In the genomic region with DNA sequence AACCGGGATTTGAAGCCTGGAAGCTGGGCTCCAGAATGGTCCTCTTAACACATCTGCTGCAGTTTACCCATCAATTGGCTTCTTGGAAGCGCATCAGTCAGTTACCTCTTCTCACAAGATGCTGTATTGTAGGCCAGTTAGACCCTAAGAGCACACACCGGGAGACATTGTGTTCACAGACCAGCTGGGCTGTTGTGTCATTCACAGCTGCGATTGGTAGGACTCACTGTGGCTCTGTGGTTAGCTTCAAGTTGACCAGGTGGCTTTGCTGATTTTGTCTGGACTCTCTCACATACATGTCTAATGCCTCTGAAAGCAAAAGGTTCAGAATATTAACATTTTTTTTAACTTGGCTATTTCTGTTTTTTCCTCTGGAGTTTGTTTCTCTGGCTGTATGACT, we compare ENCODE assay signal across 27 cellular contexts.
DNase-seq lines count a peak whose midpoint lies in the region; ATAC-seq and TF ChIP-seq lines count a peak whose summit lies in the region.
"Had no signal": no experiment of that assay in that cellular context is flagged by ENCODE, and none has a peak within 500 bp of the region (broad histone marks: within the 10 kb centered on the region; RNA-seq: fewer than 3 reads in every experiment).

No MANE protein-coding gene starts in this region.

- H3K27me3 Mint-ChIP-seq in activated CD8-positive, alpha-beta T cell treated with anti-CD3 and anti-CD28 coated beads for 36 hours = no peaks in the 10 kb centered on the region
- no peaks in the 10 kb centered on the region for H3K27me3 Mint-ChIP-seq in activated CD8-positive, alpha-beta T cell treated with anti-CD3 and anti-CD28 coated beads, Interleukin-2, amount 10 ng/mL, durations not matched to agents 7 days and 5 days (ENCODE audit: low read depth)
- H3K27me3 Mint-ChIP-seq in memory B cell = no peaks in the 10 kb centered on the region

- peak overlapping the region; percentile 2 for H3K27ac Mint-ChIP-seq in activated CD8-positive, alpha-beta T cell treated with anti-CD3 and anti-CD28 coated beads for 36 hours
- H3K27ac Mint-ChIP-seq in activated CD8-positive, alpha-beta T cell treated with anti-CD3 and anti-CD28 coated beads, Interleukin-2, amount 10 ng/mL, durations not matched to agents 7 days and 5 days = no peak overlapping the region
- H3K27ac Mint-ChIP-seq in memory B cell = peak overlapping the region; percentile 49
- H3K27ac Mint-ChIP-seq: immature natural killer cell; natural killer cell treated with Interleukin-12 subunit alpha and Interleukin-12 subunit beta and Interleukin-15 and Interleukin-18, amount 100 ng/mL, for 72 hours had no signal

- no peak for ATAC-seq in activated CD8-positive, alpha-beta T cell treated with anti-CD3 and anti-CD28 coated beads for 36 hours
- no peak for ATAC-seq in activated CD8-positive, alpha-beta T cell treated with anti-CD3 and anti-CD28 coated beads, Interleukin-2, amount 10 ng/mL, durations not matched to agents 7 days and 5 days
- ATAC-seq in memory B cell (ENCODE audit: low read depth) = no peak
- no peak for ATAC-seq in HG02970 (IDR thresholded peaks at IDR 0.05; ENCODE audit: low FRiP score, unreplicated experiment)
- ATAC-seq: gastrocnemius medialis; HCT116; left lung; natural killer cell treated with Interleukin-12 subunit alpha and Interleukin-12 subunit beta and Interleukin-15 and Interleukin-18, amount 100 ng/mL, for 72 hours; stimulated activated naive CD8-positive, alpha-beta T cell treated with anti-CD3 and anti-CD28 coated beads, Interleukin-15, Interleukin-2, amounts not matched to agents 100 U/mL and 50 U/mL, for 24 hours had no signal

- peaks cover 72% of the 10 kb centered on the region for H3K4me1 Mint-ChIP-seq in activated CD8-positive, alpha-beta T cell treated with anti-CD3 and anti-CD28 coated beads for 36 hours (ENCODE audit: low read depth)
- H3K4me1 Mint-ChIP-seq in activated CD8-positive, alpha-beta T cell treated with anti-CD3 and anti-CD28 coated beads, Interleukin-2, amount 10 ng/mL, durations not matched to agents 7 days and 5 days (ENCODE audit: low read depth) = peaks cover 35% of the 10 kb centered on the region
- peaks cover 16% of the 10 kb centered on the region for H3K4me1 Mint-ChIP-seq in memory B cell

- no peaks in the 10 kb centered on the region for H3K9me3 Mint-ChIP-seq in activated CD8-positive, alpha-beta T cell treated with anti-CD3 and anti-CD28 coated beads for 36 hours
- no peaks in the 10 kb centered on the region for H3K9me3 Mint-ChIP-seq in activated CD8-positive, alpha-beta T cell treated with anti-CD3 and anti-CD28 coated beads, Interleukin-2, amount 10 ng/mL, durations not matched to agents 7 days and 5 days (ENCODE audit: insufficient read depth)
- no peaks in the 10 kb centered on the region for H3K9me3 Mint-ChIP-seq in memory B cell
- H3K9me3 Mint-ChIP-seq: immature natural killer cell; natural killer cell treated with Interleukin-12 subunit alpha and Interleukin-12 subunit beta and Interleukin-15 and Interleukin-18, amount 100 ng/mL, for 72 hours had no signal

- peaks cover 69% of the 10 kb centered on the region for H3K36me3 Mint-ChIP-seq in activated CD8-positive, alpha-beta T cell treated with anti-CD3 and anti-CD28 coated beads for 36 hours (ENCODE audit: low read depth)
- peaks cover 21% of the 10 kb centered on the region for H3K36me3 Mint-ChIP-seq in activated CD8-positive, alpha-beta T cell treated with anti-CD3 and anti-CD28 coated beads, Interleukin-2, amount 10 ng/mL, durations not matched to agents 7 days and 5 days (ENCODE audit: low read depth)
- peaks cover 31% of the 10 kb centered on the region for H3K36me3 Mint-ChIP-seq in memory B cell

- intact Hi-C loops in activated CD8-positive, alpha-beta T cell treated with anti-CD3 and anti-CD28 coated beads for 36 hours (cut with micrococcal nuclease) = loop anchor here (5.0 kb wide), 1 partner anchor 126 kb away; no protein-coding TSS in a partner anchor

- TF ChIP-seq CTCF in activated CD8-positive, alpha-beta T cell treated with anti-CD3 and anti-CD28 coated beads for 36 hours (IDR thresholded peaks at IDR 0.05) = no peak

- POLR2A ChIA-PET in activated CD8-positive, alpha-beta T cell treated with anti-CD3 and anti-CD28 coated beads for 36 hours (lab: Charles Lee) = interaction anchor here (1.2 to 2.0 kb wide), 3 partner anchors 9 to 20 kb away, joined by 3 to 6 read pairs (median 3); no protein-coding TSS in a partner anchor
- POLR2A ChIA-PET in activated CD8-positive, alpha-beta T cell treated with anti-CD3 and anti-CD28 coated beads, Interleukin-2, amount 10 ng/mL, durations not matched to agents 7 days and 5 days (lab: Charles Lee) = no interaction called here

- CTCF ChIA-PET in activated CD8-positive, alpha-beta T cell treated with anti-CD3 and anti-CD28 coated beads for 36 hours (lab: Charles Lee) = interaction anchor here (0.8 to 5.2 kb wide), 4 partner anchors 10 to 53 kb away, joined by 3 to 18 read pairs (median 4); no protein-coding TSS in a partner anchor
- CTCF ChIA-PET in activated CD8-positive, alpha-beta T cell treated with anti-CD3 and anti-CD28 coated beads, Interleukin-2, amount 10 ng/mL, durations not matched to agents 7 days and 5 days (lab: Charles Lee) = interaction anchor here (1.8 kb wide), 1 partner anchor 15 kb away, joined by 10 read pairs; no protein-coding TSS in a partner anchor

- DNase-seq in activated CD8-positive, alpha-beta T cell treated with anti-CD3 and anti-CD28 coated beads for 36 hours = no peak
- DNase-seq in activated CD8-positive, alpha-beta T cell treated with anti-CD3 and anti-CD28 coated beads, Interleukin-2, amount 10 ng/mL, durations not matched to agents 7 days and 5 days = no peak
- DNase-seq in NAMALWA (ENCODE audit: low spot score) = peak; percentile 70
- no peak for DNase-seq in memory B cell (ENCODE audit: low spot score in 2 of 2)
- DNase-seq in HK-2 (ENCODE audit: unreplicated experiment) = no peak
- no peak for DNase-seq in NCI-H1092 treated with DMSO at 0.1 percent for 48 hours (lab: John Stamatoyannopoulos, UW)
- DNase-seq: activated CD4-positive, alpha-beta T cell treated with anti-CD3 and anti-CD28 coated beads for 1 hour; amygdala; DMS79; esophagus squamous epithelium; gastrocnemius medialis; hippocampal formation; immature natural killer cell; left lung; ovary; Peyer's patch; spleen; stimulated activated CD4-positive, alpha-beta T cell treated with anti-CD3 and anti-CD28 coated beads, Interleukin-4, amount 100 ng/mL, for 1 hour; stimulated activated naive CD8-positive, alpha-beta T cell treated with anti-CD3 and anti-CD28 coated beads, Interleukin-15, Interleukin-2, amounts not matched to agents 100 U/mL and 50 U/mL, for 24 hours; tibial artery had no signal

- H3K4me3 Mint-ChIP-seq in activated CD8-positive, alpha-beta T cell treated with anti-CD3 and anti-CD28 coated beads for 36 hours = no peak overlapping the region
- no peak overlapping the region for H3K4me3 Mint-ChIP-seq in activated CD8-positive, alpha-beta T cell treated with anti-CD3 and anti-CD28 coated beads, Interleukin-2, amount 10 ng/mL, durations not matched to agents 7 days and 5 days
- no peak overlapping the region for H3K4me3 Mint-ChIP-seq in memory B cell
- H3K4me3 Mint-ChIP-seq: immature natural killer cell; natural killer cell treated with Interleukin-12 subunit alpha and Interleukin-12 subunit beta and Interleukin-15 and Interleukin-18, amount 100 ng/mL, for 72 hours had no signal

- H3K27ac ChIP-seq in temporal lobe (ENCODE audit: low read depth, low read length) = peak overlapping the region; percentile 10
- H3K27ac ChIP-seq: 22Rv1, esophagus squamous epithelium, gastrocnemius medialis, left lung, ovary, Peyer's patch, right atrium auricular region, SJSA1, spleen, tibial artery had no signal
